ENCODE assay signal across 1 cellular context in genomic region chr3:172710709-172711456, GRCh38.
A peak's percentile ranks its signal among the peaks of the same experiment; 100 is the strongest.
TF ChIP-seq lines count a peak whose summit lies in the region.

TSS of gene NCEH1 (minus strand) at chr3:172711067. CDS start at chr3:172710984, 83 bp downstream.

TF ChIP-seq in K562, 482 proteins besides CTCF, POLR2A, EP300 and RAD21 (continued from another document and continues in another):
- TF ChIP-seq ZBTB40 (IDR thresholded peaks at IDR 0.05) (peak; percentile 55; the same call in 1 of the 2 replicates), ZBTB40 (CRISPR knock-in tag; IDR thresholded peaks at IDR 0.05) (no peak), ZBTB12 (CRISPR knock-in tag; IDR thresholded peaks at IDR 0.05) (no peak), ZBTB33 (CRISPR knock-in tag; IDR thresholded peaks at IDR 0.05) (no peak), ZNF133 (CRISPR knock-in tag; IDR thresholded peaks at IDR 0.05) (no peak), ELF2 (CRISPR knock-in tag; IDR thresholded peaks at IDR 0.05) (0 out of 2 replicates have a peak, but pooled peaks have one; percentile 41), UBTF (IDR thresholded peaks at IDR 0.05; ENCODE audit: borderline replicate concordance in 1 of 2, low read depth in 2 of 2, low read length in 2 of 2) (peak; percentile 8 to 31; a peak in 1 of 4 replicates), MAFK (IDR thresholded peaks at IDR 0.05; ENCODE audit: low read length) (0 out of 2 replicates have a peak, but pooled peaks have one; percentile 25), MED1 (CRISPR knock-in tag; IDR thresholded peaks at IDR 0.05; ENCODE audit: borderline replicate concordance) (no peak), MTF1 (CRISPR knock-in tag; IDR thresholded peaks at IDR 0.05; ENCODE audit: borderline replicate concordance) (no peak), CHCHD3 (CRISPR knock-in tag; IDR thresholded peaks at IDR 0.05) (no peak), TBL1XR1 (IDR thresholded peaks at IDR 0.05; ENCODE audit: low read length in 2 of 2) (peak in 1 of 2 experiments; percentile 34; a peak in 1 of 4 replicates), SPI1 (IDR thresholded peaks at IDR 0.05; ENCODE audit: borderline replicate concordance, low read depth, low read length) (peak; percentile 92), ZFP1 (CRISPR knock-in tag; IDR thresholded peaks at IDR 0.05) (no peak), PRDM10 (IDR thresholded peaks at IDR 0.05; ENCODE audit: partially characterized antibody) (peak; percentile 68), TEAD1 (CRISPR knock-in tag; IDR thresholded peaks at IDR 0.05) (peak; percentile 47 to 57; a peak in 2 of 4 replicates), ZNF282 (CRISPR knock-in tag; IDR thresholded peaks at IDR 0.05) (no peak), XRCC5 (IDR thresholded peaks at IDR 0.05; ENCODE audit: low read depth, low read length) (peak; percentile 56; the same call in 1 of the 2 replicates), ZNF830 (CRISPR knock-in tag; IDR thresholded peaks at IDR 0.05) (no peak), YY1 (IDR thresholded peaks at IDR 0.05; ENCODE audit: borderline replicate concordance in 1 of 3, control insufficient read depth in 1 of 3, extremely low read depth in 1 of 3, insufficient read depth in 3 of 3, insufficient read length in 1 of 3, insufficient replicate concordance in 2 of 3, low read depth in 1 of 3, low read length in 2 of 3) (peak in 2 of 3 experiments; percentile 40 to 68), MEIS2 (IDR thresholded peaks at IDR 0.05; ENCODE audit: partially characterized antibody) (peak; percentile 38), TEAD4 (IDR thresholded peaks at IDR 0.05; ENCODE audit: low read length) (0 out of 2 replicates have a peak, but pooled peaks have one; percentile 12), TEAD4 (CRISPR knock-in tag; IDR thresholded peaks at IDR 0.05; ENCODE audit: borderline replicate concordance) (no peak), MBD2 (IDR thresholded peaks at IDR 0.05; ENCODE audit: borderline replicate concordance, low read depth) (peak; percentile 38; the same call in 1 of the 2 replicates), GATA2 (CRISPR knock-in tag; IDR thresholded peaks at IDR 0.05) (no peak), ZNF785 (CRISPR knock-in tag; IDR thresholded peaks at IDR 0.05) (no peak), PPARD (CRISPR knock-in tag; IDR thresholded peaks at IDR 0.05) (no peak), E2F8 (IDR thresholded peaks at IDR 0.05; ENCODE audit: low read depth, partially characterized antibody) (no peak), FOXJ3 (CRISPR knock-in tag; IDR thresholded peaks at IDR 0.05) (no peak), NRF1 (conservative IDR thresholded peaks at IDR 0.05 in 1 of 2, IDR thresholded peaks at IDR 0.05 in 1 of 2) (peak; percentile 77 to 83), SAP30 (IDR thresholded peaks at IDR 0.05; ENCODE audit: borderline replicate concordance, insufficient read depth, low read depth, low read length, poor library complexity, severe bottlenecking) (peak; percentile 50)
